Comparison of ENCODE assay signal across 10 cellular contexts in the genomic region with DNA sequence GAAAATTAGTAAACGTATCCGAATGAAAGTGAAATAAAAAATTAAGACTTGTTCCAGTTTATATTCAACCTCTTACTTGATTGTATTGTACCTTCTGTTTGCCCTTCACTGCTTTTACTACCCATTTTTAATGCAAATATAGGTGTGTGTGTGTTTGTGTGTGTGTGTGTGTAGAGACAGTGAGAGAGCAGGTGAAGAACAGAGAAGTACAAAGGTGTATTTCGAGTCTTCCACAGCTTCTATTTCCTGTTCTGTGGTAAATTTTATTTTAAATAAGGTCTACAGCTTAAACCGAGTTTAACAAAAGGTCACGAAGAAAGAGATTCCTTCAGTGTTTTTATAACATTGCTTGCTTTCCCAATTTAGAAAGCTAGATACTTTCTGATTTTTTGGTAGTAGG. TPM values are rescaled to one million over a fixed set of nuclear protein-coding genes. Genes with fewer than 3 reads are reported as not detected.
DNase-seq lines count a peak whose midpoint lies in the region; ATAC-seq and TF ChIP-seq lines count a peak whose summit lies in the region.
"Had no signal": no experiment of that assay in that cellular context is flagged by ENCODE, and none has a peak within 500 bp of the region (broad histone marks: within the 10 kb centered on the region; RNA-seq: fewer than 3 reads in every experiment).

No MANE protein-coding gene starts in this region.

- H3K4me3 Mint-ChIP-seq in MCF 10A (ENCODE audit: unreplicated experiment) (no peak overlapping the region), type B pancreatic cell (no peak overlapping the region)
- peak overlapping the region in 9 of 10 donors; percentile 10 to 93 (median 63) for H3K4me3 Mint-ChIP-seq in naive thymus-derived CD4-positive, alpha-beta T cell
- H3K4me3 Mint-ChIP-seq: H9 had no signal

- POLR2A ChIA-PET in MCF 10A (lab: Yijun Ruan, JAX): interaction anchor here (0.7 to 1.7 kb wide), 4 partner anchors 12 to 255 kb away, joined by 3 to 6 read pairs (median 3); no protein-coding TSS in a partner anchor
- POLR2A ChIA-PET in naive thymus-derived CD4-positive, alpha-beta T cell (lab: Charles Lee): interaction anchor here (0.7 to 1.4 kb wide), 10 partner anchors 10 to 831 kb away, joined by 3 to 5 read pairs (median 3); no protein-coding TSS in a partner anchor

- DNase-seq in breast epithelium (ENCODE audit: low spot score in 2 of 2) (no peak), MCF 10A (ENCODE audit: unreplicated experiment) (no peak), brain microvascular endothelial cell (no peak), type B pancreatic cell (ENCODE audit: extremely low spot score, unreplicated experiment) (no peak), NCI-H2171 (lab: John Stamatoyannopoulos, UW) (no peak)
- DNase-seq in naive thymus-derived CD4-positive, alpha-beta T cell: peak in 4 of 9 donors; percentile 22 to 29 (median 24)
- DNase-seq in activated T-cell treated with anti-CD3 and anti-CD28 coated beads, Interleukin-2, amount 50 U/mL, for 48 hours: no peak
- DNase-seq: activated CD4-positive, CD25-positive, alpha-beta regulatory T cell treated with anti-CD3 and anti-CD28 coated beads, Interleukin-2, amount 50 U/mL, for 72 hours; H9 had no signal

- H3K36me3 Mint-ChIP-seq in MCF 10A (ENCODE audit: insufficient read depth, unreplicated experiment): peaks cover 22% of the 10 kb centered on the region
- H3K36me3 Mint-ChIP-seq in naive thymus-derived CD4-positive, alpha-beta T cell: peaks cover 0 to 32% (median 11%) of the 10 kb centered on the region in 5 donors
- H3K36me3 Mint-ChIP-seq in type B pancreatic cell: peaks cover 47% of the 10 kb centered on the region

- TF ChIP-seq POLR2A in breast epithelium (IDR thresholded peaks at IDR 0.05): no peak

- H3K27ac Mint-ChIP-seq in MCF 10A (ENCODE audit: low read depth, unreplicated experiment): no peak overlapping the region
- H3K27ac Mint-ChIP-seq in naive thymus-derived CD4-positive, alpha-beta T cell: peak overlapping the region in 7 of 9 donors; percentile 17 to 89 (median 68)
- H3K27ac Mint-ChIP-seq in type B pancreatic cell: peak overlapping the region; percentile 29

- no peak for TF ChIP-seq CTCF in breast epithelium (IDR thresholded peaks at IDR 0.05)
- no peak for TF ChIP-seq CTCF in MCF 10A (IDR thresholded peaks at IDR 0.05; ENCODE audit: unreplicated experiment)
- TF ChIP-seq CTCF in brain microvascular endothelial cell (IDR thresholded peaks at IDR 0.05; ENCODE audit: low read depth, low read length, missing control alignments): no peak
- TF ChIP-seq CTCF in type B pancreatic cell (conservative IDR thresholded peaks at IDR 0.05): no peak

- H3K27me3 Mint-ChIP-seq in MCF 10A (ENCODE audit: insufficient read depth, unreplicated experiment) (no peaks in the 10 kb centered on the region), type B pancreatic cell (no peaks in the 10 kb centered on the region)
- peaks cover 0 to 13% (median 0%) of the 10 kb centered on the region in 5 donors for H3K27me3 Mint-ChIP-seq in naive thymus-derived CD4-positive, alpha-beta T cell

- peaks cover 0 to 20% of the 10 kb centered on the region in 2 donors for H3K4me1 ChIP-seq in breast epithelium
- peaks cover 0 to 25% of the 10 kb centered on the region in 2 donors for H3K4me1 ChIP-seq in naive thymus-derived CD4-positive, alpha-beta T cell (ENCODE audit: control insufficient read depth in 2 of 2, insufficient read depth in 2 of 2, low read length in 2 of 2)

- H3K27ac ChIP-seq in breast epithelium: peak overlapping the region; percentile 75 to 83
- peak overlapping the region; percentile 91 for H3K27ac ChIP-seq in brain microvascular endothelial cell
- H3K27ac ChIP-seq in naive thymus-derived CD4-positive, alpha-beta T cell (ENCODE audit: low read depth, low read length): peak overlapping the region; percentile 28

- H3K4me1 Mint-ChIP-seq in MCF 10A (ENCODE audit: insufficient read depth, unreplicated experiment) (peaks cover 35% of the 10 kb centered on the region), type B pancreatic cell (ENCODE audit: unreplicated experiment) (peaks cover 77% of the 10 kb centered on the region)
- H3K4me1 Mint-ChIP-seq in naive thymus-derived CD4-positive, alpha-beta T cell: peaks cover 27 to 76% (median 65%) of the 10 kb centered on the region in 7 donors

- intact Hi-C loops in breast epithelium (cut with DNase I; ENCODE audit: low total_unique reads): no loop called here
- intact Hi-C loops in MCF 10A (cut with micrococcal nuclease): no loop called here
- intact Hi-C loops in naive thymus-derived CD4-positive, alpha-beta T cell (cut with micrococcal nuclease): no loop called here

- H3K9me3 ChIP-seq in breast epithelium: no peaks in the 10 kb centered on the region
- no peaks in the 10 kb centered on the region for H3K9me3 ChIP-seq in naive thymus-derived CD4-positive, alpha-beta T cell (ENCODE audit: control insufficient read depth in 2 of 3, low read length in 3 of 3)

- BruUV-seq in MCF 10A (replicated peaks; lab: Mats Ljungman, UMichigan): no TSS peak

- in situ Hi-C loops in brain microvascular endothelial cell (cut with HindIII; ENCODE audit: low pct_ligation_motif_present, low sequenced_read_pairs): no loop called here

- ATAC-seq in naive thymus-derived CD4-positive, alpha-beta T cell: peak; percentile 48
- ATAC-seq in GM21423 (IDR thresholded peaks at IDR 0.05; ENCODE audit: unreplicated experiment): no peak

- H3K36me3 ChIP-seq in breast epithelium (no peaks in the 10 kb centered on the region), brain microvascular endothelial cell (replicated peaks) (no peaks in the 10 kb centered on the region)
- H3K36me3 ChIP-seq in naive thymus-derived CD4-positive, alpha-beta T cell (ENCODE audit: control insufficient read depth in 2 of 3, insufficient read depth in 3 of 3, low read length in 3 of 3): no peaks in the 10 kb centered on the region

- H3K4me3 ChIP-seq in breast epithelium (peak overlapping the region in 2 of 3 donors; percentile 7 to 17), brain microvascular endothelial cell (ENCODE audit: low read depth, low read length) (no peak overlapping the region)
- no peak overlapping the region for H3K4me3 ChIP-seq in naive thymus-derived CD4-positive, alpha-beta T cell (ENCODE audit: low read length)

- no peaks in the 10 kb centered on the region for H3K9me3 Mint-ChIP-seq in MCF 10A (ENCODE audit: unreplicated experiment)
- peaks cover 0 to 3% (median 0%) of the 10 kb centered on the region in 11 donors for H3K9me3 Mint-ChIP-seq in naive thymus-derived CD4-positive, alpha-beta T cell
- peaks cover 15% of the 10 kb centered on the region for H3K9me3 Mint-ChIP-seq in type B pancreatic cell

- H3K27me3 ChIP-seq in breast epithelium (no peaks in the 10 kb centered on the region), brain microvascular endothelial cell (replicated peaks) (no peaks in the 10 kb centered on the region)
- no peaks in the 10 kb centered on the region for H3K27me3 ChIP-seq in naive thymus-derived CD4-positive, alpha-beta T cell (ENCODE audit: control insufficient read depth in 2 of 2, insufficient read depth in 2 of 2, low read length in 2 of 2)

- CTCF ChIA-PET in MCF 10A (lab: Yijun Ruan, JAX): interaction anchor here (0.6 to 1.4 kb wide), 3 partner anchors 10 to 449 kb away, joined by 3 to 7 read pairs (median 5); no protein-coding TSS in a partner anchor
- CTCF ChIA-PET in naive thymus-derived CD4-positive, alpha-beta T cell (lab: Charles Lee): interaction anchor here (0.8 to 1.9 kb wide), 2 partner anchors 13 to 89 kb away, joined by 4 read pairs; a partner anchor contains a TSS

RNA-seq across cellular contexts. Expression of a gene that starts 12.7 kb away (rescaled TPM):
- total RNA-seq in breast epithelium (10 to 100 TPM; 25.8 to 69.5 (median 60.6) TPM), MCF 10A (2022) (43.3 and 51.9 TPM in 2 replicates), type B pancreatic cell (ENCODE audit: low replicate concordance) (171 and 195 TPM in 2 replicates)
- 10 to 100 TPM; 13.5 to 48.9 (median 23.5) TPM for total RNA-seq in naive thymus-derived CD4-positive, alpha-beta T cell
- 10 to 100 TPM in 1 of 2 donors, 1 to 10 TPM in 1; 8.7 to 16.3 TPM for polyA plus RNA-seq in naive thymus-derived CD4-positive, alpha-beta T cell

Comparison
In these comparisons a context has a peak if more than half of its experiments do, and no peak if none do; other contexts are left out.
1. H3K27ac ChIP-seq: peak in every context shown above with its lines; median percentile 91 in brain microvascular endothelial cell; 79 in breast epithelium; 28 in naive thymus-derived CD4-positive, alpha-beta T cell.
2. H3K4me3 ChIP-seq: peak in breast epithelium (2 of 3); none in brain microvascular endothelial cell (single experiment) and naive thymus-derived CD4-positive, alpha-beta T cell (single experiment).
3. H3K4me3 Mint-ChIP-seq: peak in naive thymus-derived CD4-positive, alpha-beta T cell (9 of 10); none in MCF 10A (single experiment) and type B pancreatic cell (single experiment).